1 cellular context compared by ENCODE assay signal in genomic region chr3:113743006-113743639, GRCh38.
TF ChIP-seq lines count a peak whose summit lies in the region.

No MANE protein-coding gene starts in this region.

TF ChIP-seq in GM12878, 131 proteins besides CTCF, POLR2A, EP300 and RAD21:
- TF ChIP-seq NFXL1 (IDR thresholded peaks at IDR 0.05; ENCODE audit: borderline replicate concordance) (no peak), E4F1 (IDR thresholded peaks at IDR 0.05; ENCODE audit: borderline replicate concordance, partially characterized antibody) (no peak), HDGF (IDR thresholded peaks at IDR 0.05) (no peak), MEF2A (IDR thresholded peaks at IDR 0.05; ENCODE audit: insufficient read depth, low read depth, low read length) (peak; percentile 73; the same call in 1 of the 2 replicates), IKZF2 (IDR thresholded peaks at IDR 0.05) (0 out of 4 replicates have a peak, but pooled peaks of 1 of the 2 experiments have one; percentile 19), MEF2B (IDR thresholded peaks at IDR 0.05; ENCODE audit: partially characterized antibody, poor library complexity, severe bottlenecking) (peak; percentile 43), KDM1A (IDR thresholded peaks at IDR 0.05; ENCODE audit: borderline replicate concordance) (no peak), CBX5 (IDR thresholded peaks at IDR 0.05; ENCODE audit: low read depth) (no peak), LARP7 (IDR thresholded peaks at IDR 0.05) (no peak), ZNF217 (IDR thresholded peaks at IDR 0.05) (0 out of 2 replicates have a peak, but pooled peaks have one; percentile 62), BACH1 (IDR thresholded peaks at IDR 0.05; ENCODE audit: borderline replicate concordance) (no peak), SKIL (IDR thresholded peaks at IDR 0.05; ENCODE audit: low read depth, poor library complexity, severe bottlenecking) (peak; percentile 25), USF2 (IDR thresholded peaks at IDR 0.05; ENCODE audit: borderline replicate concordance, low read depth, low read length) (no peak), ATF2 (IDR thresholded peaks at IDR 0.05; ENCODE audit: low read length) (peak; percentile 13; the same call in 1 of the 2 replicates), HDAC2 (IDR thresholded peaks at IDR 0.05) (no peak), BHLHE40 (IDR thresholded peaks at IDR 0.05; ENCODE audit: borderline replicate concordance in 1 of 2, low read depth in 2 of 2, low read length in 1 of 2) (no peak), ZNF687 (IDR thresholded peaks at IDR 0.05) (no peak), NR2C2 (IDR thresholded peaks at IDR 0.05; ENCODE audit: borderline replicate concordance, control insufficient read depth, insufficient read length, low read depth) (no peak), SMC3 (IDR thresholded peaks at IDR 0.05; ENCODE audit: borderline replicate concordance, low read length) (no peak), ZNF274 (IDR thresholded peaks at IDR 0.05; ENCODE audit: insufficient read depth, insufficient read length) (no peak), RCOR1 (conservative IDR thresholded peaks at IDR 0.05; ENCODE audit: low read depth, low read length) (no peak), SMARCA5 (IDR thresholded peaks at IDR 0.05) (0 out of 2 replicates have a peak, but pooled peaks have one; percentile 31), RUNX3 (IDR thresholded peaks at IDR 0.05; ENCODE audit: low read length) (peak; percentile 88), IRF4 (IDR thresholded peaks at IDR 0.05; ENCODE audit: low read depth, low read length) (no peak), SP1 (IDR thresholded peaks at IDR 0.05; ENCODE audit: low read depth, low read length) (no peak), EGR1 (IDR thresholded peaks at IDR 0.05; ENCODE audit: borderline replicate concordance in 1 of 2, low read depth in 2 of 2, low read length in 2 of 2) (no peak), IRF3 (IDR thresholded peaks at IDR 0.05) (no peak), CEBPB (IDR thresholded peaks at IDR 0.05; ENCODE audit: borderline replicate concordance in 1 of 2, low read depth in 2 of 2, low read length in 2 of 2) (no peak), RELA (IDR thresholded peaks at IDR 0.05; ENCODE audit: borderline replicate concordance, partially characterized antibody) (no peak), TCF7 (IDR thresholded peaks at IDR 0.05; ENCODE audit: borderline replicate concordance) (no peak), BMI1 (IDR thresholded peaks at IDR 0.05; ENCODE audit: borderline replicate concordance) (peak; percentile 10; the same call in 1 of the 2 replicates), NR2C1 (IDR thresholded peaks at IDR 0.05) (peak; percentile 15; the same call in 1 of the 2 replicates), NR2F1 (conservative IDR thresholded peaks at IDR 0.05) (no peak), SMAD1 (IDR thresholded peaks at IDR 0.05; ENCODE audit: low read depth, partially characterized antibody) (no peak), POLR2AphosphoS5 (IDR thresholded peaks at IDR 0.05; ENCODE audit: low read length) (no peak), FOXM1 (IDR thresholded peaks at IDR 0.05; ENCODE audit: low read depth, low read length) (no peak), ETV6 (conservative IDR thresholded peaks at IDR 0.05 in 1 of 2, IDR thresholded peaks at IDR 0.05 in 1 of 2; ENCODE audit: borderline replicate concordance in 1 of 2, low read depth in 1 of 2) (no peak)
TF ChIP-seq in GM12878: peak in this region for 10.
